In the genomic region with DNA sequence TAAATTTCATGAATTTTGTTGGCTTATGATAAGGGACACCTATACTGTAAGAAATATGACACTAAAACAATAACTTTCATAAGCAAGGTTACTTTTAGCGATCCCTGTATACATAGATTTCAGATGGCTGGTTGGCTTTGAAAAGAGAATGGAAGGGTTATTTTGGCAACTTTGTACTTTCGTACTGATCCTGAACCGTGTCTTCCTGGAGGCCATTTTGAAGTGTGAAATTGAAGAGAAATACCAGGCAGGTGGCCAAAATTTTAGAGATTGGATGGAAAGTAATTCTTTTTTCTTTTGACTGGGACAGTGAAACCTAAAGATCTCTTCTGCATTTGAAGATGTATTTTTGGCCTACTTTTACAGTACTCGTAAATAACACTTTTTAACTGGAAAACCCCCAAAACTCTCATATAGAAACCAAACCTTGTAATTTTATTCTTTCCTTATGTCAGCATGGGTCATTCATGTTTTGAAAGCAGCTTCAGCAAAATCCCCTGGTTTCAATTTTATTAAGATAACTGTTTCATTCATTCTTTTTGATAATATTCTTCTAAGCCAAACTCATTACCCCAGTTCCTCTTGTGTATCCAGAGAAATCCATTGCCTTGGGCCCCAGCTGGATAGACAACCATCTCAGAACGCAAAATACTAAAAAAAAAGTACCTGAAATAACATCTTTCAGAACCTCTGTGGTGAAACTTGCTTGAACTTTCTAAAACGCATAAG, we compare ENCODE assay signal across 11 cellular contexts. TPM values are rescaled to one million over a fixed set of nuclear protein-coding genes. Genes with fewer than 3 reads are reported as not detected.
DNase-seq lines count a peak whose midpoint lies in the region; ATAC-seq and TF ChIP-seq lines count a peak whose summit lies in the region.
"Had no signal": no experiment of that assay in that cellular context is flagged by ENCODE, and none has a peak within 500 bp of the region (broad histone marks: within the 10 kb centered on the region; RNA-seq: fewer than 3 reads in every experiment).

No MANE protein-coding gene starts in this region.

- H3K9me3 ChIP-seq in BE2C (no peaks in the 10 kb centered on the region), breast epithelium (no peaks in the 10 kb centered on the region)

- H3K36me3 ChIP-seq in KMS-11 (ENCODE audit: insufficient read depth) (no peaks in the 10 kb centered on the region), BE2C (no peaks in the 10 kb centered on the region), breast epithelium (no peaks in the 10 kb centered on the region)

- H3K4me2 ChIP-seq in KMS-11, result peak overlapping the region; percentile 59

- peak overlapping the region; percentile 20 for H2AFZ ChIP-seq in KMS-11 (ENCODE audit: low read depth)

- H3K4me1 ChIP-seq in KMS-11 (ENCODE audit: low read depth, poor library complexity, severe bottlenecking), result peaks cover 88% of the 10 kb centered on the region
- H3K4me1 ChIP-seq in BE2C, result no peaks in the 10 kb centered on the region
- H3K4me1 ChIP-seq in breast epithelium, result no peaks in the 10 kb centered on the region

- ATAC-seq in GM18505 (IDR thresholded peaks at IDR 0.05; ENCODE audit: unreplicated experiment) (peak; percentile 85), GM19372 (IDR thresholded peaks at IDR 0.05; ENCODE audit: low read depth, unreplicated experiment) (peak; percentile 84), HG02884 (IDR thresholded peaks at IDR 0.05; ENCODE audit: unreplicated experiment) (peak; percentile 87), left lobe of liver (no peak)

- H3K4me3 ChIP-seq in KMS-11 (IDR thresholded peaks at IDR 0.05; ENCODE audit: insufficient read depth, low read depth, low read length) (peak overlapping the region; percentile 20), BE2C (ENCODE audit: low read depth, low read length) (no peak overlapping the region), breast epithelium (no peak overlapping the region)

- no peak for TF ChIP-seq CTCF in KMS-11 (conservative IDR thresholded peaks at IDR 0.05; ENCODE audit: low read depth, low read length)
- no peak for TF ChIP-seq CTCF in BE2C (IDR thresholded peaks at IDR 0.05; ENCODE audit: low read depth, low read length)
- no peak for TF ChIP-seq CTCF in breast epithelium (IDR thresholded peaks at IDR 0.05)

- H4K20me1 ChIP-seq in KMS-11 (ENCODE audit: insufficient read depth), result no peaks in the 10 kb centered on the region

- H3K27ac ChIP-seq in KMS-11 (peak overlapping the region; percentile 75), breast epithelium (no peak overlapping the region)

- no peaks in the 10 kb centered on the region for H3K27me3 ChIP-seq in KMS-11 (ENCODE audit: insufficient read depth, low read depth)
- no peaks in the 10 kb centered on the region for H3K27me3 ChIP-seq in BE2C
- no peaks in the 10 kb centered on the region for H3K27me3 ChIP-seq in breast epithelium

- no peak for DNase-seq in BE2C
- DNase-seq in left lobe of liver (ENCODE audit: low spot score), result no peak
- DNase-seq in NCI-H146 treated with DMSO at 0.1 percent for 48 hours (lab: John Stamatoyannopoulos, UW; ENCODE audit: unreplicated experiment), result no peak
- no peak for DNase-seq in breast epithelium (ENCODE audit: low spot score in 2 of 2)
- DNase-seq: glutamatergic neuron, NCI-H2029 treated with DMSO at 0.1 percent for 48 hours, SHP77 had no signal

- H3K9ac ChIP-seq in KMS-11, result peak overlapping the region; percentile 17; the same call in 1 of the 2 replicates

- no peaks in the 10 kb centered on the region for H3K79me2 ChIP-seq in KMS-11 (ENCODE audit: insufficient read depth, low read depth)

- intact Hi-C loops in breast epithelium (cut with DNase I; ENCODE audit: low total_unique reads), result no loop called here

- no peak for TF ChIP-seq POLR2A in GM18505 (IDR thresholded peaks at IDR 0.05; ENCODE audit: borderline replicate concordance, extremely low read depth, insufficient read depth, insufficient read length)
- no peak for TF ChIP-seq POLR2A in breast epithelium (IDR thresholded peaks at IDR 0.05)

RNA-seq across cellular contexts. Expression of gene ZNF281, which starts 38.4 kb away (rescaled TPM):
- polyA plus RNA-seq in BE2C (2012; ENCODE audit: insufficient read depth, insufficient read length, low read depth), result 15.9 TPM
- total RNA-seq in left lobe of liver (13.7 TPM), breast epithelium (10 to 100 TPM; 11.0 to 25.6 (median 16.1) TPM)
